Comparison of ENCODE assay signal across 28 cellular contexts in the genomic region with DNA sequence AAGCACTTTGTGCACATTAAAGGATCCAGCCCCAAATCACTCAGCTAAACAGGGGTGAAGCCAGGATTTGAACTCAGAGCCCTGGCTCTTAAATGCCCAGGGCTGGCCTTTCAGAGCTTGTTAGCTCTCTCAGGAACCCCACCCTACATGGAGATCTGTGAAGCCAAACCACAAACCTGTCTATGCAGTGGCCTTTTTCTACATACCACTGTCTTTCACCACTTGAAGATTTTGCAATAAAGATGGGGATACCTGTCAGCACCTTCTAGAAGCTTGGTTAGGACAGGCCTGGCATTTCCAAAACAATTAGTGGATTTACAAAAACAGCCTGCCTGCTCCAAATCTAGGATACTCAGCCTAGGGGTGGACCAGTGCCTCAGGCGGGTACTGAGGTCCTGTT.
"Had no signal": no experiment of that assay in that cellular context is flagged by ENCODE, and none has a peak within 500 bp of the region (broad histone marks: within the 10 kb centered on the region; RNA-seq: fewer than 3 reads in every experiment).

No MANE protein-coding gene starts in this region.

- H3K27me3 ChIP-seq: body of pancreas, Peyer's patch had no signal

- ATAC-seq: body of pancreas, PC-3 had no signal

- FAIRE-seq: astrocyte had no signal

- DNase-seq: activated B cell treated with CpG ODN at 0.5 μM for 24 hours; activated CD4-positive, alpha-beta memory T cell treated with anti-CD3 and anti-CD28 coated beads for 36 hours; activated CD4-positive, alpha-beta T cell treated with anti-CD3 and anti-CD28 coated beads for 4 hours; activated CD4-positive, alpha-beta T cell treated with anti-CD3 and anti-CD28 coated beads, Interleukin-2, amount 50 U/mL, for 1 hour; activated CD4-positive, CD25-positive, alpha-beta regulatory T cell treated with anti-CD3 and anti-CD28 coated beads, Interleukin-2, amount 50 U/mL, for 72 hours; activated CD8-positive, alpha-beta memory T cell treated with anti-CD3 and anti-CD28 coated beads, Interleukin-2, amount 50 U/mL, for 4 hours; activated gamma-delta T cell; activated naive CD4-positive, alpha-beta T cell treated with Interleukin-2 at 50 U/mL for 16 hours; activated naive CD8-positive, alpha-beta T cell treated with anti-CD3 and anti-CD28 coated beads, Interleukin-2, amount 10 ng/mL, durations not matched to agents 7 days and 5 days; activated T-cell treated with anti-CD3 and anti-CD28 coated beads, Interleukin-2, amount 50 U/mL, for 48 hours; body of pancreas; central memory CD4-positive, alpha-beta T cell; NCI-H1105; NCI-H1417 treated with DMSO at 0.1 percent for 48 hours; NCI-H187 treated with DMSO at 0.1 percent for 48 hours; NCI-H345; NCI-H526; NCI-H748 treated with DMSO at 0.1 percent for 48 hours; NK-92 treated with Interleukin-12 subunit alpha and Interleukin-12 subunit beta, amount 100 ng/mL, for 24 hours; PC-3; Peyer's patch; Right ventricle myocardium superior; RPMI8226; SW 1271; T-helper 1 cell; T-helper 2 cell; T-helper 9 cell had no signal

- H3K4me3 ChIP-seq: body of pancreas, Peyer's patch had no signal
